19 cellular contexts compared by ENCODE assay signal in the genomic region with DNA sequence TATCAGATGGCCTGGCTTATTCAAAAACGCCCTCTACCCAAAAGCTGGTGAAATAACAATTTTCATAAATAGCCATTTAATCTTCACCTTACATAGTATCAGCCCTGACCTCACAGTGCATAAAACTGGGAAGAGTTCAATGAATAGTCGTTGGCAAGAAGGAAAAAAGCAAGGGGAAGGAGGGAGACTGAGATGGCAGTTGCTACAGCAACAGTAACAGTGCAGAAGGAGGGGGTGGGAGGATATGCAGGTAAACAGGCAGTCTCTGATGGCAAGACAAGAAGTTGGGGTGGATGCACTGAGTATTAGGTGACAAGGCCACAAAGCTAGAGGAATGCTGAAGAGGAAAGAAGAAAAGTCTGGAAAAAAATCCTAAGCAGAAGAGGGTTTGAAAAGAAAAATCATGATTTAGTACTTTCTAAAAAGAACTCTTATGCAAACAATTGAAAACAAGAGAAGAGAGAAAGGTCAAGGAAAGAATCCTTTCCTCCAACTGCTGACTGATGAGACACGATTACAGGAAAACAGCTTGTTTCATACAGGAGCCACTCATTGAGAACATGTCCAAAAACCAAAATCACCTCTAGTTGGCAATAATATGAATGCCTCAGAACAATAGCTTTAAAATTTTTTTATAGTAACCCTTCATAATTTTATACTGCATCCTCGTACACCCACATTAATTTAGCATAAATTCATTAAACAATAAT. TPM values are rescaled to one million over a fixed set of nuclear protein-coding genes. Genes with fewer than 3 reads are reported as not detected.
A peak's percentile ranks its signal among the peaks of the same experiment; 100 is the strongest.
DNase-seq lines count a peak whose midpoint lies in the region; ATAC-seq and TF ChIP-seq lines count a peak whose summit lies in the region.
"Had no signal": no experiment of that assay in that cellular context is flagged by ENCODE, and none has a peak within 500 bp of the region (broad histone marks: within the 10 kb centered on the region; RNA-seq: fewer than 3 reads in every experiment).

No MANE protein-coding gene starts in this region.

- intact Hi-C loops in natural killer cell (cut with micrococcal nuclease), result no loop called here

- H3K9me3 Mint-ChIP-seq in natural killer cell (no peaks in the 10 kb centered on the region), nephron progenitor cell (no peaks in the 10 kb centered on the region)
- H3K9me3 Mint-ChIP-seq in natural killer cell treated with Interleukin-12 subunit alpha and Interleukin-12 subunit beta and Interleukin-15 and Interleukin-18, amount 100 ng/mL, for 72 hours, result no peaks in the 10 kb centered on the region
- no peaks in the 10 kb centered on the region for H3K9me3 Mint-ChIP-seq in effector memory CD8-positive, alpha-beta T cell
- H3K9me3 Mint-ChIP-seq: immature natural killer cell had no signal

- ATAC-seq in natural killer cell, result no peak
- no peak for ATAC-seq in natural killer cell treated with Interleukin-12 subunit alpha and Interleukin-12 subunit beta and Interleukin-15 and Interleukin-18, amount 100 ng/mL, for 72 hours
- no peak for ATAC-seq in effector memory CD8-positive, alpha-beta T cell (replicated peaks)
- ATAC-seq: body of pancreas, pancreas had no signal

- TF ChIP-seq CTCF in natural killer cell (IDR thresholded peaks at IDR 0.05), result no peak
- TF ChIP-seq CTCF in fibroblast of mammary gland (conservative IDR thresholded peaks at IDR 0.05; ENCODE audit: control insufficient read depth, insufficient read depth, low read depth, low read length), result no peak
- no peak for TF ChIP-seq CTCF in nephron progenitor cell (IDR thresholded peaks at IDR 0.05)

- DNase-seq in natural killer cell (no peak), fibroblast of mammary gland (ENCODE audit: low read depth) (peak; percentile 21), nephron progenitor cell (no peak), DMS114 treated with DMSO at 0.1 percent for 48 hours (lab: John Stamatoyannopoulos, UW; ENCODE audit: unreplicated experiment) (no peak), activated gamma-delta T cell (lab: John Stamatoyannopoulos, UW) (no peak), GF-D8 (lab: John Stamatoyannopoulos, UW) (no peak)
- no peak for DNase-seq in natural killer cell treated with Interleukin-12 subunit alpha and Interleukin-12 subunit beta and Interleukin-15 and Interleukin-18, amount 100 ng/mL, for 72 hours (ENCODE audit: low spot score)
- no peak for DNase-seq in effector memory CD8-positive, alpha-beta T cell
- DNase-seq: activated CD8-positive, alpha-beta memory T cell treated with anti-CD3 and anti-CD28 coated beads for 24 hours; activated effector memory CD4-positive, alpha-beta T cell treated with Interleukin-2 at 50 U/mL for 16 hours; body of pancreas; Caco-2; effector CD4-positive, alpha-beta T cell; GDM1; immature natural killer cell; NCI-H1694; NCI-H526 treated with DMSO at 0.1 percent for 48 hours; pancreas; PC-9 had no signal

- H3K27ac Mint-ChIP-seq in natural killer cell (peak overlapping the region; percentile 17 to 45), nephron progenitor cell (peak overlapping the region; percentile 91)
- no peak overlapping the region for H3K27ac Mint-ChIP-seq in natural killer cell treated with Interleukin-12 subunit alpha and Interleukin-12 subunit beta and Interleukin-15 and Interleukin-18, amount 100 ng/mL, for 72 hours
- peak overlapping the region in 1 of 2 donors; percentile 73 for H3K27ac Mint-ChIP-seq in effector memory CD8-positive, alpha-beta T cell

- H3K4me3 Mint-ChIP-seq in natural killer cell (no peak overlapping the region), nephron progenitor cell (no peak overlapping the region)
- H3K4me3 Mint-ChIP-seq in natural killer cell treated with Interleukin-12 subunit alpha and Interleukin-12 subunit beta and Interleukin-15 and Interleukin-18, amount 100 ng/mL, for 72 hours, result no peak overlapping the region
- H3K4me3 Mint-ChIP-seq in effector memory CD8-positive, alpha-beta T cell, result no peak overlapping the region
- H3K4me3 Mint-ChIP-seq: immature natural killer cell had no signal

- H3K4me3 ChIP-seq in fibroblast of mammary gland (ENCODE audit: control insufficient read depth, low read depth, low read length), result no peak overlapping the region
- H3K4me3 ChIP-seq: body of pancreas, pancreas, PC-9 had no signal

- H3K36me3 Mint-ChIP-seq in natural killer cell (no peaks in the 10 kb centered on the region), nephron progenitor cell (ENCODE audit: low read depth) (peaks cover 21% of the 10 kb centered on the region)
- no peaks in the 10 kb centered on the region for H3K36me3 Mint-ChIP-seq in natural killer cell treated with Interleukin-12 subunit alpha and Interleukin-12 subunit beta and Interleukin-15 and Interleukin-18, amount 100 ng/mL, for 72 hours
- H3K36me3 Mint-ChIP-seq in effector memory CD8-positive, alpha-beta T cell (ENCODE audit: insufficient read depth), result peaks cover 3% of the 10 kb centered on the region

- H3K27me3 Mint-ChIP-seq in natural killer cell (ENCODE audit: low read depth in 2 of 2) (no peaks in the 10 kb centered on the region), nephron progenitor cell (ENCODE audit: low read depth, poor library complexity) (no peaks in the 10 kb centered on the region)
- no peaks in the 10 kb centered on the region for H3K27me3 Mint-ChIP-seq in natural killer cell treated with Interleukin-12 subunit alpha and Interleukin-12 subunit beta and Interleukin-15 and Interleukin-18, amount 100 ng/mL, for 72 hours
- no peaks in the 10 kb centered on the region for H3K27me3 Mint-ChIP-seq in effector memory CD8-positive, alpha-beta T cell

- H3K4me1 Mint-ChIP-seq in natural killer cell, result peaks cover 27 to 38% of the 10 kb centered on the region in 2 donors
- peaks cover 27 to 32% of the 10 kb centered on the region in 2 donors for H3K4me1 Mint-ChIP-seq in natural killer cell treated with Interleukin-12 subunit alpha and Interleukin-12 subunit beta and Interleukin-15 and Interleukin-18, amount 100 ng/mL, for 72 hours (ENCODE audit: low read depth in 2 of 2)
- H3K4me1 Mint-ChIP-seq in nephron progenitor cell, result peaks cover 47% of the 10 kb centered on the region
- peaks cover 3 to 35% of the 10 kb centered on the region in 2 donors for H3K4me1 Mint-ChIP-seq in effector memory CD8-positive, alpha-beta T cell (ENCODE audit: low read depth in 2 of 2)

RNA-seq across cellular contexts. Expression of a gene that starts 56.0 kb away (rescaled TPM):
- total RNA-seq in natural killer cell, result 100 to 1,000 TPM in 1 of 3 donors, 10 to 100 TPM in 2; 92.0 to 112 (median 99.2) TPM
- 10 to 100 TPM; 51.3 to 52.0 TPM for total RNA-seq in natural killer cell treated with Interleukin-12 subunit alpha and Interleukin-12 subunit beta and Interleukin-15 and Interleukin-18, amount 100 ng/mL, for 72 hours

Comparison
In these comparisons a context has a peak if more than half of its experiments do, and no peak if none do; other contexts are left out.
1. H3K27ac Mint-ChIP-seq: peak in natural killer cell (2 of 2) and nephron progenitor cell (single experiment); none in natural killer cell treated with Interleukin-12 subunit alpha and Interleukin-12 subunit beta and Interleukin-15 and Interleukin-18, amount 100 ng/mL, for 72 hours (0 of 2).